ENCODE assay signal across 1 cellular context in genomic region chr1:23103001-23103879, GRCh38.
TF ChIP-seq lines count a peak whose summit lies in the region.

No MANE protein-coding gene starts in this region.

TF ChIP-seq in K562, 482 proteins besides CTCF, POLR2A, EP300 and RAD21 (continued from another document):
- TF ChIP-seq, protein P1, sequence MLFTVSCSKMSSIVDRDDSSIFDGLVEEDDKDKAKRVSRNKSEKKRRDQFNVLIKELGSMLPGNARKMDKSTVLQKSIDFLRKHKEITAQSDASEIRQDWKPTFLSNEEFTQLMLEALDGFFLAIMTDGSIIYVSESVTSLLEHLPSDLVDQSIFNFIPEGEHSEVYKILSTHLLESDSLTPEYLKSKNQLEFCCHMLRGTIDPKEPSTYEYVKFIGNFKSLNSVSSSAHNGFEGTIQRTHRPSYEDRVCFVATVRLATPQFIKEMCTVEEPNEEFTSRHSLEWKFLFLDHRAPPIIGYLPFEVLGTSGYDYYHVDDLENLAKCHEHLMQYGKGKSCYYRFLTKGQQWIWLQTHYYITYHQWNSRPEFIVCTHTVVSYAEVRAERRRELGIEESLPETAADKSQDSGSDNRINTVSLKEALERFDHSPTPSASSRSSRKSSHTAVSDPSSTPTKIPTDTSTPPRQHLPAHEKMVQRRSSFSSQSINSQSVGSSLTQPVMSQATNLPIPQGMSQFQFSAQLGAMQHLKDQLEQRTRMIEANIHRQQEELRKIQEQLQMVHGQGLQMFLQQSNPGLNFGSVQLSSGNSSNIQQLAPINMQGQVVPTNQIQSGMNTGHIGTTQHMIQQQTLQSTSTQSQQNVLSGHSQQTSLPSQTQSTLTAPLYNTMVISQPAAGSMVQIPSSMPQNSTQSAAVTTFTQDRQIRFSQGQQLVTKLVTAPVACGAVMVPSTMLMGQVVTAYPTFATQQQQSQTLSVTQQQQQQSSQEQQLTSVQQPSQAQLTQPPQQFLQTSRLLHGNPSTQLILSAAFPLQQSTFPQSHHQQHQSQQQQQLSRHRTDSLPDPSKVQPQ (CRISPR knock-in tag; IDR thresholded peaks at IDR 0.05; ENCODE audit: borderline replicate concordance) = no peak
- TF ChIP-seq ZEB2 (IDR thresholded peaks at IDR 0.05) (peak; percentile 81), ZNF507 (tag; conservative IDR thresholded peaks at IDR 0.05) (no peak), GTF2F1 (IDR thresholded peaks at IDR 0.05; ENCODE audit: low read depth, low read length) (no peak), MYC (IDR thresholded peaks at IDR 0.05; ENCODE audit: low read depth, low read length) (no peak), MYC (CRISPR knock-in tag; IDR thresholded peaks at IDR 0.05; ENCODE audit: borderline replicate concordance, low read depth) (no peak), THRB (CRISPR knock-in tag; conservative IDR thresholded peaks at IDR 0.05) (no peak), OTX1 (CRISPR knock-in tag; IDR thresholded peaks at IDR 0.05) (no peak), NCOA4 (IDR thresholded peaks at IDR 0.05; ENCODE audit: partially characterized antibody) (no peak), BCOR (IDR thresholded peaks at IDR 0.05) (peak; percentile 35; the same call in 1 of the 2 replicates), ZNF583 (CRISPR knock-in tag; IDR thresholded peaks at IDR 0.05) (no peak), POLR2G (IDR thresholded peaks at IDR 0.05; ENCODE audit: low read depth, low read length) (no peak), HCFC1 (IDR thresholded peaks at IDR 0.05; ENCODE audit: low read depth, low read length) (no peak), SOX6 (IDR thresholded peaks at IDR 0.05) (0 out of 2 replicates have a peak, but pooled peaks have one; percentile 35), FOSL1 (tag; conservative IDR thresholded peaks at IDR 0.05) (peak; percentile 82), ARNT (IDR thresholded peaks at IDR 0.05) (peak in 1 of 2 experiments; percentile 60; a peak in 2 of 4 replicates), SPI1 (IDR thresholded peaks at IDR 0.05; ENCODE audit: borderline replicate concordance, low read depth, low read length) (peak; percentile 93), ZNF668 (CRISPR knock-in tag; IDR thresholded peaks at IDR 0.05) (no peak), STAT5A (IDR thresholded peaks at IDR 0.05; ENCODE audit: borderline replicate concordance, low read length) (0 out of 2 replicates have a peak, but pooled peaks have one; percentile 34), GATAD2B (IDR thresholded peaks at IDR 0.05; ENCODE audit: borderline replicate concordance) (no peak), ELF1 (tag; IDR thresholded peaks at IDR 0.05) (no peak), MNT (conservative IDR thresholded peaks at IDR 0.05) (0 out of 4 replicates have a peak, but pooled peaks of 1 of the 2 experiments have one; percentile 16), SRSF9 (IDR thresholded peaks at IDR 0.05; ENCODE audit: borderline replicate concordance, low read depth, low read length) (no peak), MTA3 (IDR thresholded peaks at IDR 0.05; ENCODE audit: borderline replicate concordance) (no peak), HNRNPH1 (optimal IDR thresholded peaks at IDR 0.05; ENCODE audit: low read depth, low read length) (no peak), ZFP30 (CRISPR knock-in tag; IDR thresholded peaks at IDR 0.05; ENCODE audit: borderline replicate concordance) (no peak), SMARCB1 (IDR thresholded peaks at IDR 0.05; ENCODE audit: insufficient read length, low read depth) (no peak), PML (IDR thresholded peaks at IDR 0.05; ENCODE audit: low read length) (no peak), SIN3B (IDR thresholded peaks at IDR 0.05; ENCODE audit: low read depth) (no peak), ZNF253 (CRISPR knock-in tag; conservative IDR thresholded peaks at IDR 0.05) (no peak), PTTG1 (tag; IDR thresholded peaks at IDR 0.05; ENCODE audit: low read depth) (no peak), MCM7 (IDR thresholded peaks at IDR 0.05) (no peak), PREB (CRISPR knock-in tag; IDR thresholded peaks at IDR 0.05) (no peak), MCM3 (IDR thresholded peaks at IDR 0.05) (no peak), LEF1 (IDR thresholded peaks at IDR 0.05) (no peak; the same call in none of the 2 replicates), CHCHD3 (CRISPR knock-in tag; IDR thresholded peaks at IDR 0.05) (no peak), HDAC1 (IDR thresholded peaks at IDR 0.05) (peak in 1 of 2 experiments; percentile 95; a peak in 2 of 4 replicates), KLF1 (tag; IDR thresholded peaks at IDR 0.05) (no peak)
- TF ChIP-seq, protein P2, sequence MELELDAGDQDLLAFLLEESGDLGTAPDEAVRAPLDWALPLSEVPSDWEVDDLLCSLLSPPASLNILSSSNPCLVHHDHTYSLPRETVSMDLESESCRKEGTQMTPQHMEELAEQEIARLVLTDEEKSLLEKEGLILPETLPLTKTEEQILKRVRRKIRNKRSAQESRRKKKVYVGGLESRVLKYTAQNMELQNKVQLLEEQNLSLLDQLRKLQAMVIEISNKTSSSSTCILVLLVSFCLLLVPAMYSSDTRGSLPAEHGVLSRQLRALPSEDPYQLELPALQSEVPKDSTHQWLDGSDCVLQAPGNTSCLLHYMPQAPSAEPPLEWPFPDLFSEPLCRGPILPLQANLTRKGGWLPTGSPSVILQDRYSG (tag; conservative IDR thresholded peaks at IDR 0.05; ENCODE audit: low read depth) = 0 out of 2 replicates have a peak, but pooled peaks have one; percentile 30
- TF ChIP-seq, protein P3, sequence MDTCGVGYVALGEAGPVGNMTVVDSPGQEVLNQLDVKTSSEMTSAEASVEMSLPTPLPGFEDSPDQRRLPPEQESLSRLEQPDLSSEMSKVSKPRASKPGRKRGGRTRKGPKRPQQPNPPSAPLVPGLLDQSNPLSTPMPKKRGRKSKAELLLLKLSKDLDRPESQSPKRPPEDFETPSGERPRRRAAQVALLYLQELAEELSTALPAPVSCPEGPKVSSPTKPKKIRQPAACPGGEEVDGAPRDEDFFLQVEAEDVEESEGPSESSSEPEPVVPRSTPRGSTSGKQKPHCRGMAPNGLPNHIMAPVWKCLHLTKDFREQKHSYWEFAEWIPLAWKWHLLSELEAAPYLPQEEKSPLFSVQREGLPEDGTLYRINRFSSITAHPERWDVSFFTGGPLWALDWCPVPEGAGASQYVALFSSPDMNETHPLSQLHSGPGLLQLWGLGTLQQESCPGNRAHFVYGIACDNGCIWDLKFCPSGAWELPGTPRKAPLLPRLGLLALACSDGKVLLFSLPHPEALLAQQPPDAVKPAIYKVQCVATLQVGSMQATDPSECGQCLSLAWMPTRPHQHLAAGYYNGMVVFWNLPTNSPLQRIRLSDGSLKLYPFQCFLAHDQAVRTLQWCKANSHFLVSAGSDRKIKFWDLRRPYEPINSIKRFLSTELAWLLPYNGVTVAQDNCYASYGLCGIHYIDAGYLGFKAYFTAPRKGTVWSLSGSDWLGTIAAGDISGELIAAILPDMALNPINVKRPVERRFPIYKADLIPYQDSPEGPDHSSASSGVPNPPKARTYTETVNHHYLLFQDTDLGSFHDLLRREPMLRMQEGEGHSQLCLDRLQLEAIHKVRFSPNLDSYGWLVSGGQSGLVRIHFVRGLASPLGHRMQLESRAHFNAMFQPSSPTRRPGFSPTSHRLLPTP (IDR thresholded peaks at IDR 0.05; ENCODE audit: borderline replicate concordance, extremely low read depth, insufficient read length) = no peak
- TF ChIP-seq, protein P4, sequence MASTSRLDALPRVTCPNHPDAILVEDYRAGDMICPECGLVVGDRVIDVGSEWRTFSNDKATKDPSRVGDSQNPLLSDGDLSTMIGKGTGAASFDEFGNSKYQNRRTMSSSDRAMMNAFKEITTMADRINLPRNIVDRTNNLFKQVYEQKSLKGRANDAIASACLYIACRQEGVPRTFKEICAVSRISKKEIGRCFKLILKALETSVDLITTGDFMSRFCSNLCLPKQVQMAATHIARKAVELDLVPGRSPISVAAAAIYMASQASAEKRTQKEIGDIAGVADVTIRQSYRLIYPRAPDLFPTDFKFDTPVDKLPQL (IDR thresholded peaks at IDR 0.05; ENCODE audit: extremely low read depth, insufficient read length) = no peak
- TF ChIP-seq, protein P5, sequence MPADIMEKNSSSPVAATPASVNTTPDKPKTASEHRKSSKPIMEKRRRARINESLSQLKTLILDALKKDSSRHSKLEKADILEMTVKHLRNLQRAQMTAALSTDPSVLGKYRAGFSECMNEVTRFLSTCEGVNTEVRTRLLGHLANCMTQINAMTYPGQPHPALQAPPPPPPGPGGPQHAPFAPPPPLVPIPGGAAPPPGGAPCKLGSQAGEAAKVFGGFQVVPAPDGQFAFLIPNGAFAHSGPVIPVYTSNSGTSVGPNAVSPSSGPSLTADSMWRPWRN (IDR thresholded peaks at IDR 0.05; ENCODE audit: low read depth) = no peak
